In the genomic region with DNA sequence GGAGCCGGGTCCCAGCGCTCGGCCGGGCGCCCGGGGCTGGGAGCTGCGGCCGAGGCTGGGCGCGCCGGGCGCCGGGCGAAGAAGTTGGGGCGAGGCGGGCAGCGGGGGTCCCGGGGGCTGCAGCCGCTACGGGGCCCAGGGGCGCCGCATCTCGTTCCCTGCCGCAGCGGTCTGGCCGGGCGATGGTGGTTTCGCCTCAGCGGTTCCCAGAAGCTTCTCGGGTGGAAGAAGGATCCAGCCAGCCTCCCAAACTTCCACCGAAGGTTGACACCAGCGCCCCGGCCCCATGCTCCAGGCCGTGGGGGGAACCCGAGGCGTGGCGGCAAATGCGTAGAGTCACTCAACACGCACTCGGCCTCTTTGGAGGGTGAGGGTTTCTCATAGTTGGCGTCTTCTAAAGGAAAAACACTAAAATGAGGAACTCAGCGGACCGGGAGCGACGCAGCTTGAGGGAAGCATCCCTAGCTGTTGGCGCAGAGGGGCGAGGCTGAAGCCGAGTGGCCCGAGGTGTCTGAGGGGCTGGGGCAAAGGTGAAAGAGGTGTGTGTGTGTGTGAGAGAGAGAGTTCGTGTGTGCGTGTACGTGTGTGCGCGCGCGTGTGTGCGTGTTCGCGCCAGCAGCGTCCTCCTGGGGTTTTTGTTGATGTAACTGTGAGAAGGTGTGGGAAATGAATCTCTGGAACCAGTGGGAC, we compare ENCODE assay signal across 8 cellular contexts. TPM values are rescaled to one million over a fixed set of nuclear protein-coding genes. Genes with fewer than 3 reads are reported as not detected.
A peak's percentile ranks its signal among the peaks of the same experiment; 100 is the strongest.
DNase-seq lines count a peak whose midpoint lies in the region; ATAC-seq, FAIRE-seq and TF ChIP-seq lines count a peak whose summit lies in the region.

No MANE protein-coding gene starts in this region.

- intact Hi-C loops in pancreas (cut with DNase I), result no loop called here

- H3K27ac ChIP-seq in GM23248 (peak overlapping the region; percentile 81), pancreas (peak overlapping the region in 3 of 4 donors; percentile 75 to 78 (median 77))

- H4K20me1 ChIP-seq in GM23248 (ENCODE audit: insufficient read depth), result no peaks in the 10 kb centered on the region

- peak overlapping the region; percentile 76 for H2AFZ ChIP-seq in GM23248

- peaks cover 30% of the 10 kb centered on the region for H3F3A ChIP-seq in GM23248 (ENCODE audit: insufficient read depth)

- H3K4me3 ChIP-seq in GM23248, result peak overlapping the region; percentile 94
- H3K4me3 ChIP-seq in foreskin fibroblast (ENCODE audit: low read depth in 1 of 2, low read length in 2 of 2), result peak overlapping the region; percentile 76 to 90
- H3K4me3 ChIP-seq in pancreas, result peak overlapping the region; percentile 66 to 82 (median 72)

- H3K9me3 ChIP-seq in GM23248 (ENCODE audit: low read depth) (no peaks in the 10 kb centered on the region), pancreas (no peaks in the 10 kb centered on the region)

- in situ Hi-C loops in GM23248 (cut with MboI), result no loop called here

- peak overlapping the region; percentile 89 for H3K9ac ChIP-seq in GM23248

- peaks cover 38% of the 10 kb centered on the region for H3K4me1 ChIP-seq in GM23248 (ENCODE audit: insufficient read depth)
- H3K4me1 ChIP-seq in pancreas, result peaks cover 0 to 4% (median 0%) of the 10 kb centered on the region in 3 donors

- H3K9me2 ChIP-seq in GM23248 (ENCODE audit: insufficient read depth), result no peaks in the 10 kb centered on the region

- TF ChIP-seq CTCF in foreskin fibroblast (IDR thresholded peaks at IDR 0.05; ENCODE audit: low read depth, low read length) (no peak), pancreas (IDR thresholded peaks at IDR 0.05) (no peak)

- H3K36me3 ChIP-seq in GM23248 (ENCODE audit: low read depth), result peaks cover 6% of the 10 kb centered on the region; the same call in 1 of the 2 replicates
- H3K36me3 ChIP-seq in pancreas, result no peaks in the 10 kb centered on the region

- no peak for FAIRE-seq in pancreas (lab: Jason Lieb, UNC)

- WGBS in GM23248 (ENCODE audit: low coverage in 1 of 2, low lambda C conversion rate in 2 of 2, missing lambda C conversion rate in 2 of 2), 2 experiments, result 1% methylated on average over 35 to 57 of the region's 60 CpGs
- 0 to 1% methylated on average over 60 of the region's 60 CpGs for WGBS in pancreas, 2 donors

- H3K27me3 ChIP-seq in GM23248 (replicated peaks; ENCODE audit: insufficient read depth) (no peaks in the 10 kb centered on the region), pancreas (no peaks in the 10 kb centered on the region)

- ATAC-seq in pancreas, result peak; percentile 7 to 24 (median 16)

- H3K4me2 ChIP-seq in GM23248 (ENCODE audit: unreplicated experiment), result peak overlapping the region; percentile 98

- peaks cover 35% of the 10 kb centered on the region for H3K79me2 ChIP-seq in GM23248 (ENCODE audit: insufficient read depth)

- DNase-seq in AG20443 (ENCODE audit: low spot score) (peak; percentile 59), GM23248 (peak; percentile 69), UCSD-AML1 (lab: John Stamatoyannopoulos, UW; ENCODE audit: unreplicated experiment) (peak; percentile 63), foreskin fibroblast (peak in 1 of 2 donors; percentile 58), pancreas (peak in 3 of 6 donors; percentile 27 to 76 (median 39)), HCEC 1CT (no peak), NCI-H1930 (lab: John Stamatoyannopoulos, UW) (no peak)
- no peak for DNase-seq in stimulated activated CD4-positive, alpha-beta T cell treated with anti-CD3 and anti-CD28 coated beads, Interleukin-4, amount 100 ng/mL, for 24 hours

RNA-seq across cellular contexts. Expression of gene BOC, which starts 0.9 kb away (rescaled TPM):
- 16.8 and 18.4 TPM in 2 replicates for total RNA-seq in GM23248 (2014; rRNA removed; shearing (Covaris generic))
- polyA plus RNA-seq in GM23248 (2016; fragmentation: Nextera tagmentation; extraction: Ambion mirVana) (20.8 and 21.6 TPM in 2 replicates), pancreas (1 to 10 TPM; 9.5 TPM)
- 10 to 100 TPM in 4 of 6 donors, 1 to 10 TPM in 2; 4.9 to 19.5 (median 10.5) TPM for total RNA-seq in pancreas

Comparison
In these comparisons a context has a peak if more than half of its experiments do, and no peak if none do; other contexts are left out.
1. DNase-seq: peak in AG20443 (single experiment), GM23248 (single experiment) and UCSD-AML1 (single experiment); none in HCEC 1CT (single experiment), NCI-H1930 (0 of 2) and stimulated activated CD4-positive, alpha-beta T cell treated with anti-CD3 and anti-CD28 coated beads, Interleukin-4, amount 100 ng/mL, for 24 hours (single experiment).
2. Peak in every context shown above with its lines, with median percentiles within 50 percentile points of each other: H3K4me3 ChIP-seq.